ENCODE assay signal across 1 cellular context in the genomic region with DNA sequence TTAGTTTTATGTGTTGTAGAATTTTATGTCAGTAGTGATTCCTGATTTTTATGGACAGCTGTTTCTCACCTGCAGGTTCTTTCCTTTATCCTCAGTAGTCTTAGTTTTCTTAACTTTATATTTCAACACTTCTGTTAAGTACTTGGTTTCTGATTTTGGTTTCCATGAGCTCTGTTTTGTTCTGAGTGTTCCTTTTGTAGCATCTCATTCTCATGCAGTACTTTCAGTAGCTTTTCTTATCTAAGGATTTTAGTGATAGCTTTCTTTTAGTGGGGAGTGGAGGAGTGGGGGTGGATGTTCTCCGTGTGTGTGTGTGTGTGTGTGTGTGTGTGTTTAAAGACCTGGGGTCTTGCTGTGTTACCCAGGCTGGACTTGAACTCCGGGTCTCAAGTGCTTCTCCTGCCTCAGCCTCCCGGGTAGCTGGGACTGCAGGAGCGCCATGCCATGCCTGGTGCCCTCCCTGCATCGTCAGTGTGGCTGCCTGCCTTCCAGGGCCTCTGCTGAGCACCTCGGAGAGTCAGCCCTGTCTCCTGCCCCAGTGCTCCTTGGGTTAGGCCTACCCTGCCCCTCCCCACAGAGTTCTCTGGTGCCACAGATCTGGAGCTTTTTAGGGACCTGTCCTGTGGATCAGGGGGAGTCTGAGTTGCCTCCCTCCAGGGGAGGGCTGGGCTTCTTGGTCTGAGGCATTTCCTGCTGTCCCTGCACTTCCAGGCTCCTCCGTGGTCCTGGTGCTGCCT.
TF ChIP-seq lines count a peak whose summit lies in the region.

No MANE protein-coding gene starts in this region.

TF ChIP-seq in SK-N-SH treated with all-trans-retinoic acid at 6 μM for 48 hours, 23 proteins besides CTCF, POLR2A, EP300 and RAD21 (continued from another document):
- TF ChIP-seq, protein P1, sequence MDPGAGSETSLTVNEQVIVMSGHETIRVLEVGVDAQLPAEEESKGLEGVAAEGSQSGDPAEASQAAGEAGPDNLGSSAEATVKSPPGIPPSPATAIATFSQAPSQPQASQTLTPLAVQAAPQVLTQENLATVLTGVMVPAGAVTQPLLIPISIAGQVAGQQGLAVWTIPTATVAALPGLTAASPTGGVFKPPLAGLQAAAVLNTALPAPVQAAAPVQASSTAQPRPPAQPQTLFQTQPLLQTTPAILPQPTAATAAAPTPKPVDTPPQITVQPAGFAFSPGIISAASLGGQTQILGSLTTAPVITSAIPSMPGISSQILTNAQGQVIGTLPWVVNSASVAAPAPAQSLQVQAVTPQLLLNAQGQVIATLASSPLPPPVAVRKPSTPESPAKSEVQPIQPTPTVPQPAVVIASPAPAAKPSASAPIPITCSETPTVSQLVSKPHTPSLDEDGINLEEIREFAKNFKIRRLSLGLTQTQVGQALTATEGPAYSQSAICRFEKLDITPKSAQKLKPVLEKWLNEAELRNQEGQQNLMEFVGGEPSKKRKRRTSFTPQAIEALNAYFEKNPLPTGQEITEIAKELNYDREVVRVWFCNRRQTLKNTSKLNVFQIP (CRISPR knock-in tag; IDR thresholded peaks at IDR 0.05; ENCODE audit: borderline replicate concordance, low read depth) = no peak
- TF ChIP-seq ISL1 (CRISPR knock-in tag; IDR thresholded peaks at IDR 0.05) = no peak
- TF ChIP-seq, protein P2, sequence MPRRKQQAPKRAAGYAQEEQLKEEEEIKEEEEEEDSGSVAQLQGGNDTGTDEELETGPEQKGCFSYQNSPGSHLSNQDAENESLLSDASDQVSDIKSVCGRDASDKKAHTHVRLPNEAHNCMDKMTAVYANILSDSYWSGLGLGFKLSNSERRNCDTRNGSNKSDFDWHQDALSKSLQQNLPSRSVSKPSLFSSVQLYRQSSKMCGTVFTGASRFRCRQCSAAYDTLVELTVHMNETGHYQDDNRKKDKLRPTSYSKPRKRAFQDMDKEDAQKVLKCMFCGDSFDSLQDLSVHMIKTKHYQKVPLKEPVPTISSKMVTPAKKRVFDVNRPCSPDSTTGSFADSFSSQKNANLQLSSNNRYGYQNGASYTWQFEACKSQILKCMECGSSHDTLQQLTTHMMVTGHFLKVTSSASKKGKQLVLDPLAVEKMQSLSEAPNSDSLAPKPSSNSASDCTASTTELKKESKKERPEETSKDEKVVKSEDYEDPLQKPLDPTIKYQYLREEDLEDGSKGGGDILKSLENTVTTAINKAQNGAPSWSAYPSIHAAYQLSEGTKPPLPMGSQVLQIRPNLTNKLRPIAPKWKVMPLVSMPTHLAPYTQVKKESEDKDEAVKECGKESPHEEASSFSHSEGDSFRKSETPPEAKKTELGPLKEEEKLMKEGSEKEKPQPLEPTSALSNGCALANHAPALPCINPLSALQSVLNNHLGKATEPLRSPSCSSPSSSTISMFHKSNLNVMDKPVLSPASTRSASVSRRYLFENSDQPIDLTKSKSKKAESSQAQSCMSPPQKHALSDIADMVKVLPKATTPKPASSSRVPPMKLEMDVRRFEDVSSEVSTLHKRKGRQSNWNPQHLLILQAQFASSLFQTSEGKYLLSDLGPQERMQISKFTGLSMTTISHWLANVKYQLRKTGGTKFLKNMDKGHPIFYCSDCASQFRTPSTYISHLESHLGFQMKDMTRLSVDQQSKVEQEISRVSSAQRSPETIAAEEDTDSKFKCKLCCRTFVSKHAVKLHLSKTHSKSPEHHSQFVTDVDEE (CRISPR knock-in tag; IDR thresholded peaks at IDR 0.05) = no peak
- TF ChIP-seq RARB (CRISPR knock-in tag; IDR thresholded peaks at IDR 0.05) = no peak
- TF ChIP-seq PPARA (CRISPR knock-in tag; IDR thresholded peaks at IDR 0.05; ENCODE audit: borderline replicate concordance) = no peak
- TF ChIP-seq TCF4 (CRISPR knock-in tag; IDR thresholded peaks at IDR 0.05; ENCODE audit: borderline replicate concordance) = no peak
- no peak for TF ChIP-seq SNAI2 (CRISPR knock-in tag; IDR thresholded peaks at IDR 0.05)
